28 cellular contexts compared by ENCODE assay signal in the genomic region with DNA sequence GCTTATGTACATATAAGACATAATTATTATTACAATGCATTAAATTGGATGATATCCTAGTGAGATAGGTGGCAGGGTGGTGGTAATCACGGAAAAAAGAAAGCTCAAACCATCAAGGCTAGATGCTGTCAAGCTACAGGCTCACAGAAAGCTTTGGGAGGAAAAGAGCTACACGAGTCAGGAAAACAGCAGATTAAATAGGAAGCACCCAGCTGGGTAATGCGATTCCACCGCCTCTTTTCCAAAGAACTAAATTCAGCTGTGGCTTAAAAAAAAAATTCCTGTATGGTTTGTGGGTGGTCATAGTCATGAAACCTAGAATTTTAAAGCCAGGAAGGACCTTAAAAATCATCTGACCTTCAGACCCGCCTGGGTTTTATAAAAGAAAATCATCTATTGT.
"Had no signal": no experiment of that assay in that cellular context is flagged by ENCODE, and none has a peak within 500 bp of the region (broad histone marks: within the 10 kb centered on the region; RNA-seq: fewer than 3 reads in every experiment).

No MANE protein-coding gene starts in this region.

- H3K9me3 ChIP-seq: colonic mucosa, Peyer's patch, SJSA1 had no signal

- H3K36me3 Mint-ChIP-seq: activated naive CD4-positive, alpha-beta T cell treated with anti-CD3 and anti-CD28 coated beads, Interleukin-2, amount 10 ng/mL, durations not matched to agents 7 days and 5 days; activated naive CD8-positive, alpha-beta T cell; brain; T-cell had no signal

- H3K4me1 ChIP-seq: colonic mucosa, Peyer's patch, SJSA1 had no signal

- H3K4me1 Mint-ChIP-seq: activated CD4-positive, alpha-beta memory T cell treated with anti-CD3 and anti-CD28 coated beads, Interleukin-2, amount 10 ng/mL, durations not matched to agents 7 days and 5 days; activated naive CD4-positive, alpha-beta T cell treated with anti-CD3 and anti-CD28 coated beads, Interleukin-2, amount 10 ng/mL, durations not matched to agents 7 days and 5 days; activated naive CD8-positive, alpha-beta T cell treated with anti-CD3 and anti-CD28 coated beads, Interleukin-2, amount 50 U/mL, for 24 hours; T-helper 17 cell had no signal

- DNase-seq: activated CD4-positive, alpha-beta memory T cell treated with anti-CD3 and anti-CD28 coated beads, Interleukin-2, amount 10 ng/mL, durations not matched to agents 7 days and 5 days; activated CD4-positive, alpha-beta T cell treated with anti-CD3 and anti-CD28 coated beads for 1 hour; activated CD4-positive, alpha-beta T cell treated with anti-CD3 and anti-CD28 coated beads for 48 hours; activated CD4-positive, CD25-positive, alpha-beta regulatory T cell; activated naive CD4-positive, alpha-beta T cell treated with anti-CD3 and anti-CD28 coated beads, Interleukin-2, amount 10 ng/mL, durations not matched to agents 7 days and 5 days; activated naive CD8-positive, alpha-beta T cell treated with anti-CD3 and anti-CD28 coated beads, Interleukin-2, amount 50 U/mL, for 24 hours; activated T-cell treated with anti-CD3 and anti-CD28 coated beads, Interleukin-2, amount 50 U/mL, for 24 hours; colonic mucosa; NCI-H1092 treated with DMSO at 0.1 percent for 48 hours; NCI-H1417; NCI-H146; NCI-H187; NCI-H2029 treated with DMSO at 0.1 percent for 48 hours; NCI-H446; NCI-H510A treated with DMSO at 0.1 percent for 48 hours; NCI-H526 treated with DMSO at 0.1 percent for 48 hours; NCI-H774; PC-3; RPMI8226; SHP77 treated with DMSO at 0.1 percent for 48 hours; T-cell; T-helper 17 cell had no signal

- H3K9me3 Mint-ChIP-seq: activated CD4-positive, alpha-beta memory T cell treated with anti-CD3 and anti-CD28 coated beads, Interleukin-2, amount 10 ng/mL, durations not matched to agents 7 days and 5 days; activated naive CD4-positive, alpha-beta T cell treated with anti-CD3 and anti-CD28 coated beads, Interleukin-2, amount 10 ng/mL, durations not matched to agents 7 days and 5 days; activated naive CD8-positive, alpha-beta T cell treated with anti-CD3 and anti-CD28 coated beads, Interleukin-2, amount 50 U/mL, for 24 hours; activated T-cell treated with anti-CD3 and anti-CD28 coated beads, Interleukin-2, amount 50 U/mL, for 24 hours; T-cell had no signal

- H3K4me3 Mint-ChIP-seq: activated CD4-positive, alpha-beta memory T cell treated with anti-CD3 and anti-CD28 coated beads, Interleukin-2, amount 10 ng/mL, durations not matched to agents 7 days and 5 days; activated naive CD4-positive, alpha-beta T cell treated with anti-CD3 and anti-CD28 coated beads, Interleukin-2, amount 10 ng/mL, durations not matched to agents 7 days and 5 days; activated naive CD8-positive, alpha-beta T cell; activated naive CD8-positive, alpha-beta T cell treated with anti-CD3 and anti-CD28 coated beads, Interleukin-2, amount 50 U/mL, for 24 hours; activated T-cell treated with anti-CD3 and anti-CD28 coated beads, Interleukin-2, amount 50 U/mL, for 24 hours; brain; T-cell; T-helper 17 cell had no signal

- H3K36me3 ChIP-seq: colonic mucosa, Peyer's patch, SJSA1 had no signal

- H3K27ac Mint-ChIP-seq: activated CD4-positive, alpha-beta memory T cell treated with anti-CD3 and anti-CD28 coated beads, Interleukin-2, amount 10 ng/mL, durations not matched to agents 7 days and 5 days; activated naive CD4-positive, alpha-beta T cell treated with anti-CD3 and anti-CD28 coated beads, Interleukin-2, amount 10 ng/mL, durations not matched to agents 7 days and 5 days; activated naive CD8-positive, alpha-beta T cell; activated naive CD8-positive, alpha-beta T cell treated with anti-CD3 and anti-CD28 coated beads, Interleukin-2, amount 50 U/mL, for 24 hours; activated T-cell treated with anti-CD3 and anti-CD28 coated beads, Interleukin-2, amount 50 U/mL, for 24 hours; brain; T-cell; T-helper 17 cell had no signal

- ATAC-seq: activated naive CD8-positive, alpha-beta T cell treated with anti-CD3 and anti-CD28 coated beads, Interleukin-2, amount 50 U/mL, for 24 hours; PC-3; SK-N-SH treated with all-trans-retinoic acid at 6 μM for 48 hours; T-cell; T-helper 17 cell had no signal

- H3K27ac ChIP-seq: colonic mucosa, Peyer's patch, SJSA1, VCaP had no signal

- H3K27me3 Mint-ChIP-seq: activated T-cell treated with anti-CD3 and anti-CD28 coated beads, Interleukin-2, amount 50 U/mL, for 24 hours had no signal

- H3K4me3 ChIP-seq: colonic mucosa, Peyer's patch, SJSA1 had no signal

- H3K27me3 ChIP-seq: colonic mucosa, Peyer's patch had no signal
